ENCODE assay signal across 28 cellular contexts in genomic region chr3:150933473-150934008, GRCh38. TPM values are rescaled to one million over a fixed set of nuclear protein-coding genes. Genes with fewer than 3 reads are reported as not detected.
"Had no signal": no experiment of that assay in that cellular context is flagged by ENCODE, and none has a peak within 500 bp of the region (broad histone marks: within the 10 kb centered on the region; RNA-seq: fewer than 3 reads in every experiment).

No MANE protein-coding gene starts in this region.

- H3K4me3 ChIP-seq: dorsolateral prefrontal cortex, lower lobe of right lung, tibial artery, uterus had no signal

- H3K27ac ChIP-seq: dorsolateral prefrontal cortex, epithelial cell of prostate, foreskin keratinocyte, lower lobe of right lung, tibial artery, uterus had no signal

- H3K4me1 ChIP-seq: foreskin keratinocyte, lower lobe of right lung, tibial artery, uterus had no signal

- H3K27me3 ChIP-seq: tibial artery, uterus had no signal

- H3K9me3 ChIP-seq: lower lobe of right lung, tibial artery, uterus had no signal

- FAIRE-seq: keratinocyte, TTC549 had no signal

- H3K36me3 ChIP-seq: lower lobe of right lung, tibial artery, uterus had no signal

- ATAC-seq: activated naive CD4-positive, alpha-beta T cell treated with anti-CD3 and anti-CD28 coated beads, Interleukin-2, amount 50 U/mL, for 72 hours; activated T-cell treated with anti-CD3 and anti-CD28 coated beads, Interleukin-2, amount 50 U/mL, for 4 hours; foreskin keratinocyte; lower lobe of right lung; WTC11 had no signal

- DNase-seq: activated CD4-positive, alpha-beta memory T cell treated with anti-CD3 and anti-CD28 coated beads, Interleukin-2, amount 10 ng/mL, durations not matched to agents 7 days and 5 days; activated CD4-positive, alpha-beta T cell treated with anti-CD3 and anti-CD28 coated beads for 4 hours; activated gamma-delta T cell; activated T-cell treated with anti-CD3 and anti-CD28 coated beads, Interleukin-2, amount 50 U/mL, for 4 hours; dorsolateral prefrontal cortex; foreskin keratinocyte; glutamatergic neuron; hippocampal formation; lower lobe of right lung; nephron progenitor cell; nucleus accumbens; stimulated activated CD4-positive, alpha-beta T cell treated with anti-CD3 and anti-CD28 coated beads, Interleukin-12 subunit alpha, Interleukin-12 subunit beta, amount 100 ng/mL, for 4 hours; stimulated activated CD4-positive, alpha-beta T cell treated with anti-CD3 and anti-CD28 coated beads, Interleukin-1b, Interleukin-23, amount 100 ng/mL, for 48 hours; stimulated activated CD8-positive, alpha-beta memory T cell treated with anti-CD3 and anti-CD28 coated beads, Interleukin-4, amount 100 ng/mL, for 48 hours; stimulated activated naive CD4-positive, alpha-beta T cell treated with Interleukin-2 at 50 U/mL for 16 hours; substantia nigra; SW 1271; tibial artery; uterus had no signal

RNA-seq across cellular contexts. Expression of gene MINDY4B, which starts 28.3 kb away (rescaled TPM):
- total RNA-seq: activated CD4-positive, alpha-beta memory T cell treated with anti-CD3 and anti-CD28 coated beads, Interleukin-2, amount 10 ng/mL, durations not matched to agents 7 days and 5 days; activated naive CD4-positive, alpha-beta T cell treated with anti-CD3 and anti-CD28 coated beads, Interleukin-2, amount 50 U/mL, for 72 hours; activated T-cell treated with anti-CD3 and anti-CD28 coated beads, Interleukin-2, amount 50 U/mL, for 4 hours; chondrocyte; fibroblast of lung; foreskin keratinocyte; lower lobe of right lung; mesenteric fat pad; T-helper 2 cell treated with Interferon-gamma antibody and Interleukin-4, amounts not matched to agents 100 ng/mL and 5 ng/mL, for 36 hours; uterus; WTC11 had no signal
- polyA plus RNA-seq: fibroblast of lung, foreskin keratinocyte, keratinocyte had no signal

RNA-seq across cellular contexts. Expression of gene CLRN1, which starts 39.0 kb away (rescaled TPM):
- total RNA-seq: activated CD4-positive, alpha-beta memory T cell treated with anti-CD3 and anti-CD28 coated beads, Interleukin-2, amount 10 ng/mL, durations not matched to agents 7 days and 5 days; activated naive CD4-positive, alpha-beta T cell treated with anti-CD3 and anti-CD28 coated beads, Interleukin-2, amount 50 U/mL, for 72 hours; activated T-cell treated with anti-CD3 and anti-CD28 coated beads, Interleukin-2, amount 50 U/mL, for 4 hours; chondrocyte; fibroblast of lung; foreskin keratinocyte; lower lobe of right lung; mesenteric fat pad; T-helper 2 cell treated with Interferon-gamma antibody and Interleukin-4, amounts not matched to agents 100 ng/mL and 5 ng/mL, for 36 hours; uterus; WTC11 had no signal
- polyA plus RNA-seq: fibroblast of lung, foreskin keratinocyte, keratinocyte had no signal
